17 cellular contexts compared by ENCODE assay signal in the genomic region with DNA sequence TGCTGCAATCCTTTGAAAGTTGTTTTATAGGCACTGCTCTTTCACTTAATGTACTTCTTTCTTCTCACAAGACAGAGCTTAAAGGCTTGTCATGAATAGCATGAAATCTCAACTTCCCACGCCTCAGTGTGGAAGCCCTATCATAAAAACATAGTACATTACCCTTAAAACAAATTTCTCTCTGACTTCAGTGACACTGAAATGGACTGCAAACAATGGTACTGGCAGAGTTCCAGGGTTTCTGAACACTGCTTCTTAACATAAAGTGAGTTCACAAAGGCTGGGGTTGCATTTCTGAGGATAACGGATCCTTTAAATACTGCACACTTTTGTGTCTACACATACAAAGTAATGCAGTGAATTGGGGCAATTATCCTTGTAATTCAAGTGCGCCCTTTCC. TPM values are rescaled to one million over a fixed set of nuclear protein-coding genes. Genes with fewer than 3 reads are reported as not detected.
DNase-seq lines count a peak whose midpoint lies in the region; ATAC-seq, FAIRE-seq and TF ChIP-seq lines count a peak whose summit lies in the region.
"Had no signal": no experiment of that assay in that cellular context is flagged by ENCODE, and none has a peak within 500 bp of the region (broad histone marks: within the 10 kb centered on the region; RNA-seq: fewer than 3 reads in every experiment).

No MANE protein-coding gene starts in this region.

- CTCF ChIA-PET in endothelial cell of umbilical vein (lab: Charles Lee): no interaction called here

- DNase-seq in HAP-1 (ENCODE audit: low spot score in 2 of 2) (peak; percentile 94 to 99), NCI-H2107 treated with DMSO at 0.1 percent for 48 hours (lab: John Stamatoyannopoulos, UW; ENCODE audit: unreplicated experiment) (peak; percentile 54), endothelial cell of umbilical vein (ENCODE audit: low read depth, low spot score) (peak; percentile 54), GM12892 (ENCODE audit: insufficient read length) (no peak)
- DNase-seq: activated CD4-positive, alpha-beta T cell treated with anti-CD3 and anti-CD28 coated beads, Interleukin-2, amount 10 ng/mL, durations not matched to agents 7 days and 5 days; activated naive CD4-positive, alpha-beta T cell treated with anti-CD3 and anti-CD28 coated beads for 36 hours; BE2C; cortex of kidney; kidney glomerular epithelial cell had no signal

- H3K27me3 ChIP-seq in HAP-1 (ENCODE audit: low read depth): no peaks in the 10 kb centered on the region
- H3K27me3 ChIP-seq in endothelial cell of umbilical vein (ENCODE audit: control insufficient read depth in 2 of 2, insufficient read depth in 2 of 2, low read length in 2 of 2): peaks cover 8 to 12% of the 10 kb centered on the region in 2 experiments
- H3K27me3 ChIP-seq in parathyroid adenoma (ENCODE audit: control insufficient read depth, insufficient read depth, low read length): no peaks in the 10 kb centered on the region
- H3K27me3 ChIP-seq: ascending aorta, BE2C, tibial nerve had no signal

- H2AFZ ChIP-seq in endothelial cell of umbilical vein (ENCODE audit: low read depth, low read length) (no peak overlapping the region), parathyroid adenoma (peak overlapping the region; percentile 51)

- no peaks in the 10 kb centered on the region for H3K9me1 ChIP-seq in endothelial cell of umbilical vein (replicated peaks; ENCODE audit: control insufficient read depth, extremely low read depth, insufficient read depth, low read length)

- H3K27ac ChIP-seq in endothelial cell of umbilical vein (ENCODE audit: insufficient read depth, low read depth, low read length) (no peak overlapping the region), parathyroid adenoma (peak overlapping the region; percentile 20)
- H3K27ac ChIP-seq: ascending aorta had no signal

- TF ChIP-seq POLR2A in endothelial cell of umbilical vein (IDR thresholded peaks at IDR 0.05; ENCODE audit: low read depth, low read length): no peak
- TF ChIP-seq POLR2A in GM12892 (IDR thresholded peaks at IDR 0.05; ENCODE audit: low read depth, low read length): no peak

- dilution Hi-C loops in endothelial cell of umbilical vein (cut with MboI; ENCODE audit: extremely low pct_ligation_motif_present, low sequenced_read_pairs): no loop called here

- H3K9me3 ChIP-seq in HAP-1 (no peaks in the 10 kb centered on the region), endothelial cell of umbilical vein (replicated peaks; ENCODE audit: control insufficient read depth, insufficient read depth, low read length) (no peaks in the 10 kb centered on the region), parathyroid adenoma (ENCODE audit: control insufficient read depth, low read length) (no peaks in the 10 kb centered on the region)
- H3K9me3 ChIP-seq: ascending aorta, BE2C had no signal

- POLR2A ChIA-PET in endothelial cell of umbilical vein (lab: Charles Lee): no interaction called here

- intact Hi-C loops in endothelial cell of umbilical vein (cut with micrococcal nuclease): no loop called here

- H3K9ac ChIP-seq in endothelial cell of umbilical vein (replicated peaks; ENCODE audit: extremely low read depth, insufficient read depth, low read length) (no peak overlapping the region), parathyroid adenoma (no peak overlapping the region)

- ATAC-seq in HG02759 (IDR thresholded peaks at IDR 0.05; ENCODE audit: unreplicated experiment): no peak
- no peak for ATAC-seq in HG03521 (IDR thresholded peaks at IDR 0.05; ENCODE audit: unreplicated experiment)
- ATAC-seq: HCT116; stimulated activated effector memory CD8-positive, alpha-beta T cell treated with anti-CD3 and anti-CD28 coated beads, Interleukin-12 subunit alpha, Interleukin-12 subunit beta, amount 100 ng/mL, for 72 hours had no signal

- in situ Hi-C loops in HAP-1 (cut with MboI; ENCODE audit: low sequenced_read_pairs): no loop called here

- FAIRE-seq in endothelial cell of umbilical vein (lab: Jason Lieb, UNC): no peak
- no peak for FAIRE-seq in GM12892 (lab: Jason Lieb, UNC)
- FAIRE-seq: GM18507 had no signal

- H3K79me2 ChIP-seq in endothelial cell of umbilical vein (ENCODE audit: control insufficient read depth, insufficient read depth, low read length): no peaks in the 10 kb centered on the region
- H3K79me2 ChIP-seq in parathyroid adenoma: no peaks in the 10 kb centered on the region

- no peaks in the 10 kb centered on the region for H4K20me1 ChIP-seq in endothelial cell of umbilical vein (replicated peaks; ENCODE audit: control insufficient read depth, extremely low read depth, insufficient read depth, low read length)

- H3K4me3 ChIP-seq in HAP-1: no peak overlapping the region
- H3K4me3 ChIP-seq in endothelial cell of umbilical vein (replicated peaks in 1 of 3; ENCODE audit: insufficient read depth in 1 of 3, low read depth in 1 of 3, low read length in 3 of 3): no peak overlapping the region
- no peak overlapping the region for H3K4me3 ChIP-seq in parathyroid adenoma (ENCODE audit: low read depth, low read length)
- H3K4me3 ChIP-seq: ascending aorta, tibial nerve had no signal

- no peak for TF ChIP-seq CTCF in endothelial cell of umbilical vein (IDR thresholded peaks at IDR 0.05; ENCODE audit: extremely low read depth in 1 of 2, insufficient read depth in 1 of 2, low read depth in 1 of 2, low read length in 2 of 2)
- no peak for TF ChIP-seq CTCF in parathyroid adenoma (IDR thresholded peaks at IDR 0.05)

- BruUV-seq in endothelial cell of umbilical vein (replicated peaks; lab: Mats Ljungman, UMichigan): no TSS peak

- H3K4me1 ChIP-seq in HAP-1: peaks cover 30% of the 10 kb centered on the region
- H3K4me1 ChIP-seq in endothelial cell of umbilical vein (ENCODE audit: control insufficient read depth, extremely low read depth, insufficient read depth, low read length): no peaks in the 10 kb centered on the region
- H3K4me1 ChIP-seq in parathyroid adenoma: peaks cover 41% of the 10 kb centered on the region
- H3K4me1 ChIP-seq: ascending aorta, BE2C had no signal

- no peak overlapping the region for H3K4me2 ChIP-seq in endothelial cell of umbilical vein (ENCODE audit: insufficient read depth, low read length)
- H3K4me2 ChIP-seq in parathyroid adenoma (ENCODE audit: low read length): no peak overlapping the region

- H3K36me3 ChIP-seq in HAP-1 (replicated peaks) (no peaks in the 10 kb centered on the region), endothelial cell of umbilical vein (ENCODE audit: control insufficient read depth in 2 of 2, extremely low read depth in 1 of 2, insufficient read depth in 2 of 2, low read length in 2 of 2) (no peaks in the 10 kb centered on the region), parathyroid adenoma (ENCODE audit: control insufficient read depth, insufficient read depth, low read length) (no peaks in the 10 kb centered on the region)
- H3K36me3 ChIP-seq: ascending aorta, BE2C, tibial nerve had no signal

TF ChIP-seq in endothelial cell of umbilical vein, 7 proteins besides CTCF, POLR2A, EP300 and RAD21:
- TF ChIP-seq MYC (IDR thresholded peaks at IDR 0.05; ENCODE audit: low read depth, low read length): no peak
- TF ChIP-seq FOS (IDR thresholded peaks at IDR 0.05; ENCODE audit: borderline replicate concordance, insufficient read depth, low read length): no peak

RNA-seq across cellular contexts. Expression of a gene that starts 32.3 kb away (rescaled TPM):
- total RNA-seq in endothelial cell of umbilical vein: 49.7 and 62.5 TPM in 2 replicates
- polyA plus RNA-seq in endothelial cell of umbilical vein: 7.8 and 8.8 TPM in 2 replicates
- 6.0 and 6.2 TPM in 2 replicates for polyA plus RNA-seq in endothelial cell of umbilical vein (2011; cell fraction: cytosol; rRNA removed)
- 14.7 and 21.3 TPM in 2 replicates for polyA plus RNA-seq in endothelial cell of umbilical vein (2011; cell fraction: nucleus; rRNA removed)
- 8.2 and 10.3 TPM in 2 replicates for polyA plus RNA-seq in endothelial cell of umbilical vein (2012)
- polyA minus RNA-seq in endothelial cell of umbilical vein: 26.0 and 30.9 TPM in 2 replicates
- 1.0 TPM for polyA minus RNA-seq in endothelial cell of umbilical vein (2011; cell fraction: cytosol; rRNA and poly(A)+ RNA removed)
- polyA minus RNA-seq in endothelial cell of umbilical vein (2011; cell fraction: nucleus; rRNA and poly(A)+ RNA removed): 45.9 and 53.6 TPM in 2 replicates
- 3.3 TPM for polyA plus RNA-seq in GM12892 (2012; ENCODE audit: missing spikeins)
